8 cellular contexts compared by ENCODE assay signal in genomic region chr16:28845173-28846079, GRCh38. TPM values are rescaled to one million over a fixed set of nuclear protein-coding genes. Genes with fewer than 3 reads are reported as not detected.
DNase-seq lines count a peak whose midpoint lies in the region; ATAC-seq, FAIRE-seq and TF ChIP-seq lines count a peak whose summit lies in the region.

No MANE protein-coding gene starts in this region.

- H3K27ac ChIP-seq in HL-60 (replicated peaks) = peak overlapping the region; percentile 88

- peaks cover 31% of the 10 kb centered on the region for H3K4me1 Mint-ChIP-seq in neural crest cell

- peak overlapping the region; percentile 98 for H3K4me3 Mint-ChIP-seq in neural crest cell

- H3K36me3 Mint-ChIP-seq in neural crest cell (ENCODE audit: low read depth) = peaks cover 9% of the 10 kb centered on the region

- peak overlapping the region; percentile 93 for H3K27ac Mint-ChIP-seq in neural crest cell (ENCODE audit: unreplicated experiment)

- TF ChIP-seq POLR2A in erythroblast (IDR thresholded peaks at IDR 0.05; ENCODE audit: low read length) = no peak

- no peak for ATAC-seq in activated CD4-positive, CD25-positive, alpha-beta regulatory T cell treated with anti-CD3 and anti-CD28 coated beads, Interleukin-2, amount 50 U/mL, for 24 hours

- no peaks in the 10 kb centered on the region for H3K27me3 ChIP-seq in HL-60 (ENCODE audit: insufficient read depth, poor library complexity, severe bottlenecking)

- H3K27me3 Mint-ChIP-seq in neural crest cell (ENCODE audit: low read depth) = peaks cover 4% of the 10 kb centered on the region

- FAIRE-seq in TTC549 (lab: Jason Lieb, UNC) = peak; percentile 20

- DNase-seq in NCI-H345 (lab: John Stamatoyannopoulos, UW) = peak; percentile 9
- no peak for DNase-seq in NCI-H345 treated with DMSO at 0.1 percent for 48 hours (lab: John Stamatoyannopoulos, UW; ENCODE audit: unreplicated experiment)
- peak in 1 of 2 experiments; percentile 64 for DNase-seq in HL-60 (ENCODE audit: low read depth in 1 of 2, low spot score in 1 of 2)
- DNase-seq in erythroblast (lab: John Stamatoyannopoulos, UW) = peak; percentile 64 to 70
- DNase-seq in neural crest cell (ENCODE audit: low read depth, low spot score) = no peak
- no peak for DNase-seq in NCI-H1092 (lab: John Stamatoyannopoulos, UW)

- TF ChIP-seq CTCF in HL-60 (IDR thresholded peaks at IDR 0.05; ENCODE audit: insufficient read depth, low read length) = no peak
- no peak for TF ChIP-seq CTCF in neural crest cell (conservative IDR thresholded peaks at IDR 0.05)

- no peaks in the 10 kb centered on the region for H3K9me3 Mint-ChIP-seq in neural crest cell

- H3K4me3 ChIP-seq in HL-60 (replicated peaks; ENCODE audit: insufficient read depth, low read length) = peak overlapping the region; percentile 99

RNA-seq across cellular contexts. Expression of gene TUFM, which starts 0.7 kb away (rescaled TPM):
- total RNA-seq in neural crest cell = 197 and 205 TPM in 2 replicates

RNA-seq across cellular contexts. Expression of gene SH2B1, which starts 18.2 kb away (rescaled TPM):
- total RNA-seq in neural crest cell = 60.6 and 66.9 TPM in 2 replicates

RNA-seq across cellular contexts. Expression of gene ATXN2L, which starts 22.6 kb away (rescaled TPM):
- 272 and 276 TPM in 2 replicates for total RNA-seq in neural crest cell

RNA-seq across cellular contexts. Expression of gene ATP2A1, which starts 32.9 kb away (rescaled TPM):
- total RNA-seq in neural crest cell = 3.1 and 3.3 TPM in 2 replicates

Comparison
In these comparisons a context has a peak if more than half of its experiments do, and no peak if none do; other contexts are left out.
1. DNase-seq: peak in NCI-H345 (single experiment) and erythroblast (2 of 2); none in NCI-H345 treated with DMSO at 0.1 percent for 48 hours (single experiment), neural crest cell (single experiment) and NCI-H1092 (single experiment).